8 cellular contexts compared by ENCODE assay signal in the genomic region with DNA sequence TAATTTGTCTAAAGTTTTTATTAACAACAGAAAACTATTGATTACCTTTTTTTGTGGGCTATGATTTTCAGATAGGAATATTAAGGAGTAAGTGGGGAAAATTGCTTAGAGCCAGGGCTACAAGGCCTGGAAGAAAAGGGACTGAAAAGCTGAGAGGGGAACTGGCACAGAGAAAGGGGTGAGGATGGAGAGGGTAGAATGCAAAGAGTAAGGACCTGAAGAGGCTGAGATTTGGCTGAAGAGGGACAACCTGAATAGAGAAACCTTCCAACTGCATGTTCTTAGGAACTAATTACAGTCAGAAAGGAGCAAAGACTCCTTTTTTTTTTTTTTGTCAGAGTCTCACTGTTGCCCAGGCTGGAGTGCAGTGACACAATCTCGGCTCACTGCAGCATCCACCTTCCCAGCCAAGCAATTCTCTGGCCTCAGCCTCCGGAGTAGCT. TPM values are rescaled to one million over a fixed set of nuclear protein-coding genes. Genes with fewer than 3 reads are reported as not detected.
A peak's percentile ranks its signal among the peaks of the same experiment; 100 is the strongest.
DNase-seq lines count a peak whose midpoint lies in the region; ATAC-seq, FAIRE-seq and TF ChIP-seq lines count a peak whose summit lies in the region.

No MANE protein-coding gene starts in this region.

- no peak for TF ChIP-seq RAD21 in HepG2 (CRISPR knock-in tag; IDR thresholded peaks at IDR 0.05)

- peak overlapping the region; percentile 76 for H3K9ac ChIP-seq in HepG2 (ENCODE audit: insufficient read depth, low read depth, low read length)

- peaks cover 13% of the 10 kb centered on the region for H3K36me3 Mint-ChIP-seq in activated T-cell treated with anti-CD3 and anti-CD28 coated beads, Interleukin-2, amount 50 U/mL, for 4 hours (ENCODE audit: insufficient read depth)
- H3K36me3 Mint-ChIP-seq in activated naive CD8-positive, alpha-beta T cell treated with anti-CD3 and anti-CD28 coated beads, Interleukin-2, amount 50 U/mL, for 24 hours (ENCODE audit: low read depth) = peaks cover 26% of the 10 kb centered on the region
- peaks cover 20% of the 10 kb centered on the region for H3K36me3 Mint-ChIP-seq in type B pancreatic cell

- TF ChIP-seq CTCF in HepG2 (CRISPR knock-in tag; IDR thresholded peaks at IDR 0.05) (no peak), type B pancreatic cell (conservative IDR thresholded peaks at IDR 0.05) (no peak)

- no peaks in the 10 kb centered on the region for H4K20me1 ChIP-seq in HepG2 (ENCODE audit: insufficient read depth, low read length)

- peaks cover 47% of the 10 kb centered on the region for H3K4me1 Mint-ChIP-seq in activated T-cell treated with anti-CD3 and anti-CD28 coated beads, Interleukin-2, amount 50 U/mL, for 4 hours (ENCODE audit: low read depth)
- peaks cover 40% of the 10 kb centered on the region for H3K4me1 Mint-ChIP-seq in activated naive CD8-positive, alpha-beta T cell treated with anti-CD3 and anti-CD28 coated beads, Interleukin-2, amount 50 U/mL, for 24 hours
- H3K4me1 Mint-ChIP-seq in type B pancreatic cell (ENCODE audit: unreplicated experiment) = peaks cover 15% of the 10 kb centered on the region

- H3K36me3 ChIP-seq in HepG2 (replicated peaks in 1 of 2; ENCODE audit: control insufficient read depth in 1 of 2, insufficient read depth in 2 of 2, low read length in 2 of 2) = no peaks in the 10 kb centered on the region

- BruUV-seq in HepG2 (replicated peaks; lab: Mats Ljungman, UMichigan) = no TSS peak

- TF ChIP-seq EP300 in HepG2 (IDR thresholded peaks at IDR 0.05; ENCODE audit: low read depth in 2 of 2, low read length in 2 of 2) (no peak), HepG2 (CRISPR knock-in tag; IDR thresholded peaks at IDR 0.05; ENCODE audit: borderline replicate concordance) (no peak)

- POLR2A ChIA-PET in HepG2 (lab: Yijun Ruan, JAX) = interaction anchor here (0.7 to 3.1 kb wide), 12 partner anchors 9 to 124 kb away, joined by 3 to 22 read pairs (median 4); partner anchors contain the start of genes BTN2A1 and HMGN4

- H3K4me3 Mint-ChIP-seq in activated T-cell treated with anti-CD3 and anti-CD28 coated beads, Interleukin-2, amount 50 U/mL, for 4 hours = peak overlapping the region; percentile 99
- H3K4me3 Mint-ChIP-seq in activated naive CD8-positive, alpha-beta T cell treated with anti-CD3 and anti-CD28 coated beads, Interleukin-2, amount 50 U/mL, for 24 hours = peak overlapping the region; percentile 97
- H3K4me3 Mint-ChIP-seq in type B pancreatic cell = peak overlapping the region; percentile 89

- whole genome bisulfite sequencing in HepG2 (ENCODE audit: low lambda C conversion rate) = 0% methylated on average over 2 of the region's 2 CpGs

- peaks cover 7% of the 10 kb centered on the region for H3K9me3 Mint-ChIP-seq in activated T-cell treated with anti-CD3 and anti-CD28 coated beads, Interleukin-2, amount 50 U/mL, for 4 hours
- H3K9me3 Mint-ChIP-seq in activated naive CD8-positive, alpha-beta T cell treated with anti-CD3 and anti-CD28 coated beads, Interleukin-2, amount 50 U/mL, for 24 hours = peaks cover 13% of the 10 kb centered on the region
- peaks cover 7% of the 10 kb centered on the region for H3K9me3 Mint-ChIP-seq in type B pancreatic cell

- no peaks in the 10 kb centered on the region for H3K9me3 ChIP-seq in HepG2 (ENCODE audit: low read length)

- H3K27me3 ChIP-seq in HepG2 (ENCODE audit: control insufficient read depth in 1 of 2, insufficient read depth in 2 of 2, low read length in 2 of 2) = no peaks in the 10 kb centered on the region

- H3K4me1 ChIP-seq in HepG2 (ENCODE audit: insufficient read depth, low read length) = peaks cover 66% of the 10 kb centered on the region

- no peak for TF ChIP-seq POLR2A in HepG2 (IDR thresholded peaks at IDR 0.05; ENCODE audit: insufficient read depth in 1 of 2, low read depth in 2 of 2, low read length in 2 of 2)

- intact Hi-C loops in HepG2 (cut with micrococcal nuclease; ENCODE audit: unreplicated experiment) = no loop called here

- peak overlapping the region; percentile 73 for H2AFZ ChIP-seq in HepG2 (ENCODE audit: low read length)

- no peak for DNase-seq in activated T-cell treated with anti-CD3 and anti-CD28 coated beads, Interleukin-2, amount 50 U/mL, for 4 hours
- DNase-seq in activated T-cell treated with anti-CD3 and anti-CD28 coated beads for 4 hours = no peak
- no peak for DNase-seq in activated naive CD8-positive, alpha-beta T cell treated with anti-CD3 and anti-CD28 coated beads, Interleukin-2, amount 50 U/mL, for 24 hours
- no peak for DNase-seq in HepG2 (ENCODE audit: low spot score)
- no peak for DNase-seq in type B pancreatic cell (ENCODE audit: extremely low spot score, unreplicated experiment)
- no peak for DNase-seq in putamen (ENCODE audit: low spot score)
- DNase-seq in middle frontal gyrus (ENCODE audit: extremely low spot score, low spot score) = no peak

- H3K27ac ChIP-seq in HepG2 (ENCODE audit: extremely low read length, insufficient read depth, low read length) = peak overlapping the region; percentile 83

- no peaks in the 10 kb centered on the region for H3K27me3 Mint-ChIP-seq in activated T-cell treated with anti-CD3 and anti-CD28 coated beads, Interleukin-2, amount 50 U/mL, for 4 hours (ENCODE audit: low read depth)
- H3K27me3 Mint-ChIP-seq in activated naive CD8-positive, alpha-beta T cell treated with anti-CD3 and anti-CD28 coated beads, Interleukin-2, amount 50 U/mL, for 24 hours = no peaks in the 10 kb centered on the region
- H3K27me3 Mint-ChIP-seq in type B pancreatic cell = no peaks in the 10 kb centered on the region

- ATAC-seq in activated T-cell treated with anti-CD3 and anti-CD28 coated beads, Interleukin-2, amount 50 U/mL, for 4 hours = no peak
- ATAC-seq in activated naive CD8-positive, alpha-beta T cell treated with anti-CD3 and anti-CD28 coated beads, Interleukin-2, amount 50 U/mL, for 24 hours = no peak
- ATAC-seq in HepG2 = peak; percentile 38
- ATAC-seq in GM18861 (IDR thresholded peaks at IDR 0.05; ENCODE audit: unreplicated experiment) = no peak

- H3K27ac Mint-ChIP-seq in activated naive CD8-positive, alpha-beta T cell treated with anti-CD3 and anti-CD28 coated beads, Interleukin-2, amount 50 U/mL, for 24 hours = peak overlapping the region; percentile 100
- peak overlapping the region; percentile 90 for H3K27ac Mint-ChIP-seq in type B pancreatic cell

- in situ Hi-C loops in HepG2 (cut with HindIII; ENCODE audit: extremely low pct_ligation_motif_present, low pct_unique_long_range_greater_than_20kb) = no loop called here

- CTCF ChIA-PET in HepG2 (lab: Yijun Ruan, JAX; ENCODE audit: low intra/inter-chr PET ratio, low total read pairs) = no interaction called here

- peak overlapping the region; percentile 57 to 84 (median 70) for H3K4me3 ChIP-seq in HepG2 (replicated peaks in 1 of 3; ENCODE audit: insufficient read depth in 1 of 3, low read depth in 2 of 3, low read length in 3 of 3)

- H3K4me2 ChIP-seq in HepG2 (ENCODE audit: low read depth, low read length) = peak overlapping the region; percentile 98

- FAIRE-seq in HepG2 (lab: Jason Lieb, UNC) = no peak

- H3K79me2 ChIP-seq in HepG2 (ENCODE audit: insufficient read depth, low read length) = no peaks in the 10 kb centered on the region

RNA-seq across cellular contexts. Expression of gene BTN2A1, which starts 16.7 kb away (rescaled TPM):
- 10 to 100 TPM; 12.1 to 15.9 (median 12.5) TPM for total RNA-seq in activated T-cell treated with anti-CD3 and anti-CD28 coated beads, Interleukin-2, amount 50 U/mL, for 4 hours
- total RNA-seq in HepG2 (2016; rRNA removed; fragmentation: Illumina TruSeq; extraction: Trizol) (9.1 and 16.4 TPM in 2 replicates), type B pancreatic cell (ENCODE audit: low replicate concordance) (18.6 and 23.8 TPM in 2 replicates)
- total RNA-seq in HepG2 (2016; cell fraction: cytosol; rRNA removed; fragmentation: Illumina TruSeq; extraction: Trizol; ENCODE audit: low read depth) = 2.8 and 3.8 TPM in 2 replicates
- 9.2 and 15.3 TPM in 2 replicates for total RNA-seq in HepG2 (2016; cell fraction: insoluble cytoplasmic fraction; rRNA removed; fragmentation: Illumina TruSeq; extraction: Trizol)
- total RNA-seq in HepG2 (2016; cell fraction: membrane; rRNA removed; fragmentation: Illumina TruSeq; extraction: Trizol) = 5.5 and 6.0 TPM in 2 replicates
- 18.6 and 21.3 TPM in 2 replicates for total RNA-seq in HepG2 (2016; cell fraction: nucleus; rRNA removed; fragmentation: Illumina TruSeq; extraction: Trizol)
- polyA plus RNA-seq in HepG2 (2011; rRNA removed) = 30.4 and 35.0 TPM in 2 replicates
- 23.7 and 28.2 TPM in 2 replicates for polyA plus RNA-seq in HepG2 (2011; cell fraction: cytosol; rRNA removed)
- 33.3 and 38.3 TPM in 2 replicates for polyA plus RNA-seq in HepG2 (2011; cell fraction: nucleus; rRNA removed)
- 18.7 and 23.0 TPM in 2 replicates for polyA plus RNA-seq in HepG2 (2012)
- polyA plus RNA-seq in HepG2 (2016; cell fraction: cytosol; fragmentation: Illumina TruSeq; extraction: Trizol; ENCODE audit: low read depth) = 2.6 and 3.2 TPM in 2 replicates
- 11.1 TPM in 2 replicates for polyA plus RNA-seq in HepG2 (2016; cell fraction: insoluble cytoplasmic fraction; fragmentation: Illumina TruSeq; extraction: Trizol; ENCODE audit: low read depth)
- 3.3 and 3.5 TPM in 2 replicates for polyA plus RNA-seq in HepG2 (2016; cell fraction: membrane; fragmentation: Illumina TruSeq; extraction: Trizol; ENCODE audit: low read depth)
- polyA plus RNA-seq in HepG2 (2016; cell fraction: nucleus; fragmentation: Illumina TruSeq; extraction: Trizol; ENCODE audit: insufficient read depth, low read depth) = 49.0 and 49.2 TPM in 2 replicates
- polyA minus RNA-seq in HepG2 (2011; rRNA and poly(A)+ RNA removed; ENCODE audit: low replicate concordance) = 23.9 and 31.6 TPM in 2 replicates
- polyA minus RNA-seq in HepG2 (2011; cell fraction: cytosol; rRNA and poly(A)+ RNA removed) = 10.4 and 12.6 TPM in 2 replicates
- 25.0 and 37.0 TPM in 2 replicates for polyA minus RNA-seq in HepG2 (2011; cell fraction: nucleus; rRNA and poly(A)+ RNA removed)

RNA-seq across cellular contexts. Expression of gene BTN1A1, which starts 25.6 kb away (rescaled TPM):
- under 1 TPM in 1 of 3 donors, not detected in 2; 0.10 TPM for total RNA-seq in activated T-cell treated with anti-CD3 and anti-CD28 coated beads, Interleukin-2, amount 50 U/mL, for 4 hours
- total RNA-seq in HepG2 (2016; rRNA removed; fragmentation: Illumina TruSeq; extraction: Trizol) (not detected in 2 replicates), type B pancreatic cell (ENCODE audit: low replicate concordance) (0.36 and 1.3 TPM in 2 replicates)
- not detected in 2 replicates for total RNA-seq in HepG2 (2016; cell fraction: cytosol; rRNA removed; fragmentation: Illumina TruSeq; extraction: Trizol; ENCODE audit: low read depth)
- not detected in 2 replicates for total RNA-seq in HepG2 (2016; cell fraction: insoluble cytoplasmic fraction; rRNA removed; fragmentation: Illumina TruSeq; extraction: Trizol)
- total RNA-seq in HepG2 (2016; cell fraction: membrane; rRNA removed; fragmentation: Illumina TruSeq; extraction: Trizol) = not detected in 2 replicates
- not detected in 2 replicates for total RNA-seq in HepG2 (2016; cell fraction: nucleus; rRNA removed; fragmentation: Illumina TruSeq; extraction: Trizol)
- polyA plus RNA-seq in HepG2 (2011; rRNA removed) = 0.04 and 0.12 TPM in 2 replicates
- 0.04 and 0.08 TPM in 2 replicates for polyA plus RNA-seq in HepG2 (2011; cell fraction: cytosol; rRNA removed)
- polyA plus RNA-seq in HepG2 (2011; cell fraction: nucleus; rRNA removed) = not detected in 2 replicates
- polyA plus RNA-seq in HepG2 (2012) = 0.05 and 0.07 TPM in 2 replicates
- polyA plus RNA-seq in HepG2 (2016; cell fraction: cytosol; fragmentation: Illumina TruSeq; extraction: Trizol; ENCODE audit: low read depth) = not detected in 2 replicates
- polyA plus RNA-seq in HepG2 (2016; cell fraction: insoluble cytoplasmic fraction; fragmentation: Illumina TruSeq; extraction: Trizol; ENCODE audit: low read depth) = not detected in 2 replicates
- polyA plus RNA-seq in HepG2 (2016; cell fraction: membrane; fragmentation: Illumina TruSeq; extraction: Trizol; ENCODE audit: low read depth) = not detected in 2 replicates
- not detected in 2 replicates for polyA plus RNA-seq in HepG2 (2016; cell fraction: nucleus; fragmentation: Illumina TruSeq; extraction: Trizol; ENCODE audit: insufficient read depth, low read depth)
- not detected in 2 replicates for polyA minus RNA-seq in HepG2 (2011; rRNA and poly(A)+ RNA removed; ENCODE audit: low replicate concordance)
- not detected in 2 replicates for polyA minus RNA-seq in HepG2 (2011; cell fraction: cytosol; rRNA and poly(A)+ RNA removed)
- not detected in 2 replicates for polyA minus RNA-seq in HepG2 (2011; cell fraction: nucleus; rRNA and poly(A)+ RNA removed)

RNA-seq across cellular contexts. Expression of gene BTN3A3, which starts 34.2 kb away (rescaled TPM):
- total RNA-seq in activated T-cell treated with anti-CD3 and anti-CD28 coated beads, Interleukin-2, amount 50 U/mL, for 4 hours = 10 to 100 TPM; 11.5 to 13.9 (median 11.8) TPM
- total RNA-seq in HepG2 (2016; rRNA removed; fragmentation: Illumina TruSeq; extraction: Trizol) = 2.9 and 4.3 TPM in 2 replicates
- total RNA-seq in HepG2 (2016; cell fraction: cytosol; rRNA removed; fragmentation: Illumina TruSeq; extraction: Trizol; ENCODE audit: low read depth) = 1.1 and 1.8 TPM in 2 replicates
- 4.0 and 5.3 TPM in 2 replicates for total RNA-seq in HepG2 (2016; cell fraction: insoluble cytoplasmic fraction; rRNA removed; fragmentation: Illumina TruSeq; extraction: Trizol)
- total RNA-seq in HepG2 (2016; cell fraction: membrane; rRNA removed; fragmentation: Illumina TruSeq; extraction: Trizol) = 1.1 and 2.7 TPM in 2 replicates
- 10.3 and 12.7 TPM in 2 replicates for total RNA-seq in HepG2 (2016; cell fraction: nucleus; rRNA removed; fragmentation: Illumina TruSeq; extraction: Trizol)
- polyA plus RNA-seq in HepG2 (2011; rRNA removed) = 5.0 and 6.3 TPM in 2 replicates
- 2.3 and 3.7 TPM in 2 replicates for polyA plus RNA-seq in HepG2 (2011; cell fraction: cytosol; rRNA removed)
- polyA plus RNA-seq in HepG2 (2011; cell fraction: nucleus; rRNA removed) = 12.9 and 22.9 TPM in 2 replicates
- 3.7 and 5.2 TPM in 2 replicates for polyA plus RNA-seq in HepG2 (2012)
- polyA plus RNA-seq in HepG2 (2016; cell fraction: cytosol; fragmentation: Illumina TruSeq; extraction: Trizol; ENCODE audit: low read depth) = 0.26 and 0.36 TPM in 2 replicates
- 1.9 and 2.2 TPM in 2 replicates for polyA plus RNA-seq in HepG2 (2016; cell fraction: insoluble cytoplasmic fraction; fragmentation: Illumina TruSeq; extraction: Trizol; ENCODE audit: low read depth)
- 0.65 and 0.73 TPM in 2 replicates for polyA plus RNA-seq in HepG2 (2016; cell fraction: membrane; fragmentation: Illumina TruSeq; extraction: Trizol; ENCODE audit: low read depth)
- polyA plus RNA-seq in HepG2 (2016; cell fraction: nucleus; fragmentation: Illumina TruSeq; extraction: Trizol; ENCODE audit: insufficient read depth, low read depth) = 13.4 and 14.1 TPM in 2 replicates
- 8.0 and 29.3 TPM in 2 replicates for polyA minus RNA-seq in HepG2 (2011; rRNA and poly(A)+ RNA removed; ENCODE audit: low replicate concordance)
- 1.1 and 1.4 TPM in 2 replicates for polyA minus RNA-seq in HepG2 (2011; cell fraction: cytosol; rRNA and poly(A)+ RNA removed)
- 10.0 and 27.5 TPM in 2 replicates for polyA minus RNA-seq in HepG2 (2011; cell fraction: nucleus; rRNA and poly(A)+ RNA removed)
- total RNA-seq in type B pancreatic cell (ENCODE audit: low replicate concordance) = 3.8 and 8.7 TPM in 2 replicates
